ENCODE assay signal across 8 cellular contexts in the genomic region with DNA sequence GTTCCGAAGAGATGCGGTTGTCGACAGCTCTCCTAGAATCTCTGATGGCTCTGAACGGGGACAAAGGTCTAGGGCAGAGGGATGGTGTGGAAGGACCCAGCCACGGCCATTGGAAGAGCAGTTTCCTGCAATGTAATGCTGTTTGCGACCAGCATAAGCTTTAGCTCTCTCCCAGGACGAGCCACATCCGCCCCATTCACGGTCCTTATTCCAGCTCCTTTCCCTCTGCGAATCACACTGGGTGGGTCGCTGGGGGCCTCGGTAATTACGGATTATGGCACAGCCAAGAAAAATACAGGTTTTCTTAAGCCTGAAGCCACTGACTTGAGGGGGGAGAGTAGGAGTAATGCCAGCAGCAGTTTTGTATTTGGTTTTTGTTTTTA. TPM values are rescaled to one million over a fixed set of nuclear protein-coding genes. Genes with fewer than 3 reads are reported as not detected.
DNase-seq lines count a peak whose midpoint lies in the region; ATAC-seq, FAIRE-seq and TF ChIP-seq lines count a peak whose summit lies in the region.

No MANE protein-coding gene starts in this region.

- H3K9me3 Mint-ChIP-seq in effector memory CD8-positive, alpha-beta T cell = no peaks in the 10 kb centered on the region

- intact Hi-C loops in mucosa of descending colon (cut with DNase I, micrococcal nuclease) = no loop called here

- H3K4me3 Mint-ChIP-seq in effector memory CD8-positive, alpha-beta T cell = peak overlapping the region; percentile 96 to 98

- H3K36me3 Mint-ChIP-seq in effector memory CD8-positive, alpha-beta T cell (ENCODE audit: insufficient read depth) = peaks cover 46% of the 10 kb centered on the region

- H3K9me3 ChIP-seq in SU-DHL-6 (ENCODE audit: insufficient read depth, low read length) (no peaks in the 10 kb centered on the region), mucosa of descending colon (no peaks in the 10 kb centered on the region)

- TF ChIP-seq CTCF in SU-DHL-6 (IDR thresholded peaks at IDR 0.05; ENCODE audit: insufficient read depth, low read length, poor library complexity, severe bottlenecking) (no peak), mucosa of descending colon (IDR thresholded peaks at IDR 0.05) (no peak)

- H3K36me3 ChIP-seq in SU-DHL-6 (ENCODE audit: low read length) (no peaks in the 10 kb centered on the region), mucosa of descending colon (ENCODE audit: low read depth) (no peaks in the 10 kb centered on the region)

- peak overlapping the region; percentile 65 for H3K9ac ChIP-seq in SU-DHL-6 (ENCODE audit: low read length)

- FAIRE-seq in urothelium cell line (lab: Jason Lieb, UNC) = no peak

- H3K4me3 ChIP-seq in SU-DHL-6 (ENCODE audit: insufficient read depth, low read length, poor library complexity, severe bottlenecking) (peak overlapping the region; percentile 66), mucosa of descending colon (peak overlapping the region; percentile 27)

- peak overlapping the region; percentile 98 for H3K4me2 ChIP-seq in SU-DHL-6 (ENCODE audit: low read depth, low read length, poor library complexity, severe bottlenecking)

- H3K4me1 Mint-ChIP-seq in effector memory CD8-positive, alpha-beta T cell (ENCODE audit: low read depth in 2 of 2) = peaks cover 31 to 46% of the 10 kb centered on the region in 2 donors

- ATAC-seq in HG03159 (IDR thresholded peaks at IDR 0.05; ENCODE audit: unreplicated experiment) = peak; percentile 20
- peak; percentile 9 for ATAC-seq in effector memory CD8-positive, alpha-beta T cell (replicated peaks)
- peak; percentile 55 for ATAC-seq in mucosa of descending colon

- DNase-seq in EL (peak; percentile 51), mucosa of descending colon (peak; percentile 42 to 68 (median 57)), urothelium cell line (ENCODE audit: low spot score) (peak; percentile 60), GOT3 (lab: John Stamatoyannopoulos, UW) (no peak), SIG-M5 (lab: John Stamatoyannopoulos, UW) (no peak)
- DNase-seq in effector memory CD8-positive, alpha-beta T cell = no peak

- H3K27ac ChIP-seq in SU-DHL-6 (ENCODE audit: low read depth, low read length) = peak overlapping the region; percentile 80; the same call in 1 of the 2 replicates

- no peaks in the 10 kb centered on the region for H3K79me2 ChIP-seq in SU-DHL-6 (ENCODE audit: insufficient read depth, low read length)

- no peaks in the 10 kb centered on the region for H3K27me3 Mint-ChIP-seq in effector memory CD8-positive, alpha-beta T cell

- H3F3A ChIP-seq in SU-DHL-6 (ENCODE audit: insufficient read depth) = peaks cover 16% of the 10 kb centered on the region

- no peaks in the 10 kb centered on the region for H3K9me2 ChIP-seq in SU-DHL-6 (replicated peaks; ENCODE audit: insufficient read depth, low read length)

- H4K20me1 ChIP-seq in SU-DHL-6 (ENCODE audit: low read depth, low read length) = no peaks in the 10 kb centered on the region

- H3K27me3 ChIP-seq in SU-DHL-6 (ENCODE audit: low read length) = no peaks in the 10 kb centered on the region

- H2AFZ ChIP-seq in SU-DHL-6 (ENCODE audit: low read depth, low read length, severe bottlenecking) = peak overlapping the region; percentile 87

- peak overlapping the region; percentile 100 for H3K27ac Mint-ChIP-seq in effector memory CD8-positive, alpha-beta T cell

- no peaks in the 10 kb centered on the region for H3K4me1 ChIP-seq in mucosa of descending colon (ENCODE audit: low read depth)

RNA-seq across cellular contexts. Expression of gene ANXA2R, which starts 22.7 kb away (rescaled TPM):
- 1 to 10 TPM; 1.3 to 2.3 (median 1.8) TPM for total RNA-seq in mucosa of descending colon

Comparison
In these comparisons a context has a peak if more than half of its experiments do, and no peak if none do; other contexts are left out.
1. DNase-seq: peak in EL (single experiment), mucosa of descending colon (3 of 3) and urothelium cell line (single experiment); none in effector memory CD8-positive, alpha-beta T cell (0 of 3), GOT3 (single experiment) and SIG-M5 (single experiment).
2. Peak in every context shown above with its lines, with median percentiles within 50 percentile points of each other: ATAC-seq.